ENCODE assay signal across 2 cellular contexts in genomic region chr7:136063337-136063666, GRCh38.
A peak's percentile ranks its signal among the peaks of the same experiment; 100 is the strongest.
TF ChIP-seq lines count a peak whose summit lies in the region.

No MANE protein-coding gene starts in this region.

TF ChIP-seq in K562, 482 proteins besides CTCF, POLR2A, EP300 and RAD21:
- TF ChIP-seq ZC3H4 (CRISPR knock-in tag; IDR thresholded peaks at IDR 0.05; ENCODE audit: borderline replicate concordance) (no peak), SRSF7 (optimal IDR thresholded peaks at IDR 0.05; ENCODE audit: low read depth, low read length) (no peak), C11orf30 (IDR thresholded peaks at IDR 0.05; ENCODE audit: low read depth) (peak; percentile 79), MAFK (IDR thresholded peaks at IDR 0.05; ENCODE audit: low read length) (peak; percentile 50; the same call in 1 of the 2 replicates), MAFG (tag; conservative IDR thresholded peaks at IDR 0.05) (peak; percentile 69), ZNF316 (IDR thresholded peaks at IDR 0.05) (peak; percentile 96), MAFF (IDR thresholded peaks at IDR 0.05; ENCODE audit: low read length) (peak; percentile 67)
TF ChIP-seq in K562: peak in this region for 5.

TF ChIP-seq in neural cell, 6 proteins besides CTCF, POLR2A, EP300 and RAD21:
- no peak for TF ChIP-seq EZH2 (IDR thresholded peaks at IDR 0.05; ENCODE audit: borderline replicate concordance, insufficient read depth, low read length, poor library complexity, severe bottlenecking)
- no peak for TF ChIP-seq SMC3 (conservative IDR thresholded peaks at IDR 0.05; ENCODE audit: poor library complexity)
- TF ChIP-seq TAF1 (IDR thresholded peaks at IDR 0.05; ENCODE audit: low read depth): no peak
